ENCODE assay signal across 25 cellular contexts in the genomic region with DNA sequence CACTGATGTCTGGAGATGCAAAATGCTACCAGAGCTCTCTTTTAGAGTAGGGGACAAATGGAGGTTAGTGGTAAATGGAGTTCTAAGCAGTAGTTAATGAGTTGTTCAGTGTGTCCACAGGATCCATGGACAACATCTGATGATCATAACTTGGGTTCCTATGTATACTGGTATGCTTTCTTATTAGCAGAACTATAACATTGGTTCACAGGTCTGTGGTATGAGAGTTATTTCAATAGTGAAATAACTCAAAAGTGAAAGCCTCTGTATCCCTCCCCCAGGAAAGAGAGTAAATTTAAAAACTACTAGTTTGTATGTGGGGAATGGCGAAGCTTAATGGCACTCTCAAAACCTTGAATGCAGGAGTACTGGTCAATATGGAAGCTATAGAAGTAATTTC.
"Had no signal": no experiment of that assay in that cellular context is flagged by ENCODE, and none has a peak within 500 bp of the region (broad histone marks: within the 10 kb centered on the region; RNA-seq: fewer than 3 reads in every experiment).

No MANE protein-coding gene starts in this region.

- H3K79me2 ChIP-seq: parathyroid adenoma had no signal

- H3K4me2 ChIP-seq: neural progenitor cell, smooth muscle cell had no signal

- DNase-seq: immature natural killer cell; left ventricle myocardium inferior; mesendoderm; naive B cell; natural killer cell; nephron progenitor cell; occipital lobe; psoas muscle; right lobe of liver; stimulated activated CD4-positive, alpha-beta T cell treated with anti-CD3 and anti-CD28 coated beads, Interleukin-1b, Interleukin-23, amount 100 ng/mL, for 48 hours; stimulated activated CD4-positive, alpha-beta T cell treated with anti-CD3 and anti-CD28 coated beads, Interleukin-2, amount 100 ng/mL, for 48 hours; stimulated activated CD4-positive, alpha-beta T cell treated with anti-CD3 and anti-CD28 coated beads, Interleukin-4, amount 100 ng/mL, for 4 hours; stimulated activated CD8-positive, alpha-beta memory T cell treated with anti-CD3 and anti-CD28 coated beads, Interleukin-4, amount 100 ng/mL, for 48 hours; stimulated activated naive CD4-positive, alpha-beta T cell treated with Interleukin-2 at 50 U/mL for 16 hours; stimulated activated naive CD8-positive, alpha-beta T cell treated with anti-CD3 and anti-CD28 coated beads, Interleukin-15, amount 100 ng/mL, for 72 hours; substantia nigra; uterus had no signal

- H3K4me3 ChIP-seq: left ventricle myocardium inferior, lung, neural progenitor cell, psoas muscle, right atrium auricular region, right lobe of liver, smooth muscle cell, tibial nerve, uterus had no signal

- H3K9me3 ChIP-seq: neutrophil, right lobe of liver, uterus had no signal

- H3K27ac ChIP-seq: left ventricle myocardium inferior, neural progenitor cell, neutrophil, parathyroid adenoma, psoas muscle, right atrium auricular region, right lobe of liver, tibial nerve, uterus had no signal

- H3K4me1 ChIP-seq: left ventricle myocardium inferior, neural progenitor cell, parathyroid adenoma, psoas muscle, right atrium auricular region, right lobe of liver, tibial nerve, uterus had no signal

- H3K27me3 ChIP-seq: neural progenitor cell, neutrophil, right atrium auricular region, right lobe of liver, tibial nerve, uterus had no signal

- H3K36me3 ChIP-seq: left ventricle myocardium inferior, neutrophil, right atrium auricular region, right lobe of liver, tibial nerve, uterus had no signal

- H2AFZ ChIP-seq: neural progenitor cell, parathyroid adenoma had no signal

- ATAC-seq: natural killer cell; psoas muscle; right lobe of liver; stimulated activated memory B cell treated with anti-CD40 and anti-IgM and Interleukin-4, amounts not matched to agents 10 μg/mL and 1 μg/mL and 100 μg/mL, for 72 hours; stimulated activated naive CD8-positive, alpha-beta T cell treated with anti-CD3 and anti-CD28 coated beads, Interleukin-15, amount 100 ng/mL, for 72 hours had no signal
